Comparison of ENCODE assay signal across 1 cellular context in genomic region chr1:51266181-51266580, GRCh38.
TF ChIP-seq lines count a peak whose summit lies in the region.

No MANE protein-coding gene starts in this region.

TF ChIP-seq in K562, 482 proteins besides CTCF, POLR2A, EP300 and RAD21:
- TF ChIP-seq, protein P1, sequence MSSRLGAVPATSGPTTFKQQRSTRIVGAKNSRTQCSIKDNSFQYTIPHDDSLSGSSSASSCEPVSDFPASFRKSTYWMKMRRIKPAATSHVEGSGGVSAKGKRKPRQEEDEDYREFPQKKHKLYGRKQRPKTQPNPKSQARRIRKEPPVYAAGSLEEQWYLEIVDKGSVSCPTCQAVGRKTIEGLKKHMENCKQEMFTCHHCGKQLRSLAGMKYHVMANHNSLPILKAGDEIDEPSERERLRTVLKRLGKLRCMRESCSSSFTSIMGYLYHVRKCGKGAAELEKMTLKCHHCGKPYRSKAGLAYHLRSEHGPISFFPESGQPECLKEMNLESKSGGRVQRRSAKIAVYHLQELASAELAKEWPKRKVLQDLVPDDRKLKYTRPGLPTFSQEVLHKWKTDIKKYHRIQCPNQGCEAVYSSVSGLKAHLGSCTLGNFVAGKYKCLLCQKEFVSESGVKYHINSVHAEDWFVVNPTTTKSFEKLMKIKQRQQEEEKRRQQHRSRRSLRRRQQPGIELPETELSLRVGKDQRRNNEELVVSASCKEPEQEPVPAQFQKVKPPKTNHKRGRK (tag; IDR thresholded peaks at IDR 0.05) = peak; percentile 92
- TF ChIP-seq HDAC2 (IDR thresholded peaks at IDR 0.05) = no peak
- TF ChIP-seq THAP12 (CRISPR knock-in tag; IDR thresholded peaks at IDR 0.05) = no peak
- no peak for TF ChIP-seq ZNF12 (CRISPR knock-in tag; IDR thresholded peaks at IDR 0.05)
- no peak for TF ChIP-seq MLX (CRISPR knock-in tag; conservative IDR thresholded peaks at IDR 0.05)
- TF ChIP-seq ZNF77 (CRISPR knock-in tag; IDR thresholded peaks at IDR 0.05) = no peak
- TF ChIP-seq FOSL1 (tag; conservative IDR thresholded peaks at IDR 0.05) = no peak
